In the genomic region with DNA sequence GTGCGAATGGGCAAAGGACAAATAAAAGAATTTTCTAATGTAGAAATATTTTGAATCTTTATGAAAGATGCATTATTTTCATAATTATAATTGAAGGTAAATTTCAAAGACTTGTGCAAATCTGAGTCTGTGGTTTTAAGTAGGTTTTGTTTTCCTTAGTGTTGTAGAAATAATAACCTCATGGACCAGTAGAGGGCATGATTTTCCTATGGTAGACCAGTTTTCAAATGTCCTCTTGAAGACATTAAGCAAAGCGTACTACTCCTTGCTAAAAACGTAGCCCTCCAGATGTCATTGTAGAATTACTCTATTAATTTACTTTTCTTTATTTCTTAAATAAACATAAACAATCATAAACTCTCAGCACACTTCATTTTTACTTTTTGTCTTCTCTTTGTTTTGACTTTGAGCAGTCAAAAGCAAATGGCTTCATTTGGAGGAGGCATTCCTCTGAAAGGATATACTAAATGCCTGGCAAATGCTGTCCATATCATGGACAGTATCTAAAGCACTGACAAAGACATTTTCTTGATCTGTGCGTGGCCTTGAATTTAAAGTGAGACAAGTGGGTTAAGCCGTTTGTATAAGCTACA, we compare ENCODE assay signal across 8 cellular contexts.
DNase-seq lines count a peak whose midpoint lies in the region; ATAC-seq and TF ChIP-seq lines count a peak whose summit lies in the region.

No MANE protein-coding gene starts in this region.

- H3K36me3 ChIP-seq in liver (ENCODE audit: control insufficient read depth in 4 of 4, insufficient read depth in 3 of 4, low read depth in 1 of 4, low read length in 3 of 4): no peaks in the 10 kb centered on the region

- H3K27ac Mint-ChIP-seq in activated T-helper 2 cell treated with anti-CD3 and anti-CD28 coated beads, Interferon-gamma antibody, Interleukin-2, Interleukin-4, amounts not matched to agents 10 μg/mL and 5 μg/mL and 100 μg/mL, durations not matched to agents 14 hours and 24 hours and 36 hours: no peak overlapping the region

- in situ Hi-C loops in Caki2 (cut with HindIII; ENCODE audit: low pct_unique_long_range_greater_than_20kb, low sequenced_read_pairs): no loop called here

- no peaks in the 10 kb centered on the region for H3K9me3 Mint-ChIP-seq in activated T-helper 2 cell treated with anti-CD3 and anti-CD28 coated beads, Interferon-gamma antibody, Interleukin-2, Interleukin-4, amounts not matched to agents 10 μg/mL and 5 μg/mL and 100 μg/mL, durations not matched to agents 14 hours and 24 hours and 36 hours

- H3K4me3 ChIP-seq in liver (ENCODE audit: low read depth in 1 of 3, low read length in 3 of 3): no peak overlapping the region

- H3K4me1 ChIP-seq in liver (ENCODE audit: control insufficient read depth in 4 of 4, insufficient read depth in 4 of 4, low read length in 3 of 4): no peaks in the 10 kb centered on the region

- DNase-seq in Caki2 (ENCODE audit: low read depth) (peak; percentile 8), NCI-H2227 (lab: John Stamatoyannopoulos, UW; ENCODE audit: unreplicated experiment) (peak; percentile 62), astrocyte of the hippocampus (ENCODE audit: low read depth, low spot score) (peak; percentile 47)
- DNase-seq in activated T-helper 2 cell treated with anti-CD3 and anti-CD28 coated beads, Interferon-gamma antibody, Interleukin-2, Interleukin-4, amounts not matched to agents 10 μg/mL and 5 μg/mL and 100 μg/mL, durations not matched to agents 14 hours and 24 hours and 36 hours (ENCODE audit: low spot score): no peak

- intact Hi-C loops in activated T-helper 2 cell treated with anti-CD3 and anti-CD28 coated beads, Interferon-gamma antibody, Interleukin-2, Interleukin-4, amounts not matched to agents 10 μg/mL and 5 μg/mL and 100 μg/mL, durations not matched to agents 14 hours and 24 hours and 36 hours (cut with micrococcal nuclease): loop anchor here (5.0 kb wide), 2 partner anchors 44 to 164 kb away; no protein-coding TSS in a partner anchor

- H3K27ac ChIP-seq in liver (ENCODE audit: low read depth in 1 of 2, low read length in 2 of 2): no peak overlapping the region

- H3K9me3 ChIP-seq in liver (ENCODE audit: control insufficient read depth in 4 of 4, low read length in 3 of 4): no peaks in the 10 kb centered on the region

- no peak overlapping the region for H3K9ac ChIP-seq in liver (ENCODE audit: low read depth in 1 of 2, low read length in 2 of 2)

- H3K4me1 Mint-ChIP-seq in activated T-helper 2 cell treated with anti-CD3 and anti-CD28 coated beads, Interferon-gamma antibody, Interleukin-2, Interleukin-4, amounts not matched to agents 10 μg/mL and 5 μg/mL and 100 μg/mL, durations not matched to agents 14 hours and 24 hours and 36 hours (ENCODE audit: low read depth): peaks cover 12% of the 10 kb centered on the region

- WGBS in liver: 61% methylated on average over 5 of the region's 5 CpGs

- peak; percentile 44 to 58 for TF ChIP-seq RAD21 in liver (IDR thresholded peaks at IDR 0.05)

- H3K36me3 Mint-ChIP-seq in activated T-helper 2 cell treated with anti-CD3 and anti-CD28 coated beads, Interferon-gamma antibody, Interleukin-2, Interleukin-4, amounts not matched to agents 10 μg/mL and 5 μg/mL and 100 μg/mL, durations not matched to agents 14 hours and 24 hours and 36 hours (ENCODE audit: low read depth): no peaks in the 10 kb centered on the region

- no peak overlapping the region for H3K4me3 Mint-ChIP-seq in activated T-helper 2 cell treated with anti-CD3 and anti-CD28 coated beads, Interferon-gamma antibody, Interleukin-2, Interleukin-4, amounts not matched to agents 10 μg/mL and 5 μg/mL and 100 μg/mL, durations not matched to agents 14 hours and 24 hours and 36 hours (ENCODE audit: low read depth)

- peaks cover 27% of the 10 kb centered on the region for H3K27me3 Mint-ChIP-seq in activated T-helper 2 cell treated with anti-CD3 and anti-CD28 coated beads, Interferon-gamma antibody, Interleukin-2, Interleukin-4, amounts not matched to agents 10 μg/mL and 5 μg/mL and 100 μg/mL, durations not matched to agents 14 hours and 24 hours and 36 hours (ENCODE audit: low read depth)

- ATAC-seq in GM21381 (IDR thresholded peaks at IDR 0.05; ENCODE audit: unreplicated experiment) (peak; percentile 55), HG03457 (IDR thresholded peaks at IDR 0.05; ENCODE audit: unreplicated experiment) (no peak), HG03095 (IDR thresholded peaks at IDR 0.05; ENCODE audit: unreplicated experiment) (no peak)

- H3K27me3 ChIP-seq in liver (ENCODE audit: control insufficient read depth in 4 of 4, insufficient read depth in 4 of 4, low read length in 3 of 4): peaks cover 0 to 3% (median 0%) of the 10 kb centered on the region in 4 donors

- TF ChIP-seq CTCF in liver (IDR thresholded peaks at IDR 0.05; ENCODE audit: low read depth, low read length, missing input control): peak; percentile 37

TF ChIP-seq in liver, 16 proteins besides CTCF, POLR2A, EP300 and RAD21:
- TF ChIP-seq, protein P1, sequence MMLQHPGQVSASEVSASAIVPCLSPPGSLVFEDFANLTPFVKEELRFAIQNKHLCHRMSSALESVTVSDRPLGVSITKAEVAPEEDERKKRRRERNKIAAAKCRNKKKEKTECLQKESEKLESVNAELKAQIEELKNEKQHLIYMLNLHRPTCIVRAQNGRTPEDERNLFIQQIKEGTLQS (IDR thresholded peaks at IDR 0.05): no peak
- TF ChIP-seq HNF4A (conservative IDR thresholded peaks at IDR 0.05): no peak
